26 cellular contexts compared by ENCODE assay signal in the genomic region with DNA sequence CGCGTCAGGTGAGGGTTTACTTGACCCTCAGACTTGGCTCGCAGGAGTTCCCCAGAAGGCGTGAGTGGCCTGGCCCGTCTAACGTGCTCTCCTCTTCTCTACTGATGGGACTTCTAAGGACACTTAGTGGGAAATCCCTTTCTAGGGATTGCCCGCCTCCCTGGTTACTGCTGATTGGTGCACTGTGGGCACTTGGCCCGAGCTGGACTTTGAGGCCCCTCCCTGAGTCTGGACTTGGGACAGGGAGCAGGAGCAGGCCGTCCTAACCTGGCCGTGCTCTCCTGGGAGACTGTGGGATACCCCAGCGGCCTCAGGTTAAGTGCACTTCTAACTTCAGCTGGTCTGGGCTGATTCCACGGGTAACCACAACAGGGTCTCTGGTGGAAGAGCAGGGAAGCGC.
"Had no signal": no experiment of that assay in that cellular context is flagged by ENCODE, and none has a peak within 500 bp of the region (broad histone marks: within the 10 kb centered on the region; RNA-seq: fewer than 3 reads in every experiment).

No MANE protein-coding gene starts in this region.

- H3K4me1 Mint-ChIP-seq: immature natural killer cell; naive thymus-derived CD4-positive, alpha-beta T cell; nephron; stimulated activated effector memory CD8-positive, alpha-beta T cell treated with anti-CD3 and anti-CD28 coated beads, Interleukin-12 subunit alpha, Interleukin-12 subunit beta, amount 100 ng/mL, for 72 hours had no signal

- DNase-seq: cortex of kidney; effector memory CD8-positive, alpha-beta T cell; hypothalamus; immature natural killer cell; islet precursor cell; kidney glomerular epithelial cell; left colon; mammary epithelial cell; mesendoderm; midbrain; naive thymus-derived CD4-positive, alpha-beta T cell; stimulated activated CD4-positive, alpha-beta T cell treated with anti-CD3 and anti-CD28 coated beads, Interleukin-12 subunit alpha, Interleukin-12 subunit beta, amount 100 ng/mL, for 4 hours; stimulated activated CD4-positive, alpha-beta T cell treated with anti-CD3 and anti-CD28 coated beads, Interleukin-1b, Interleukin-23, amount 100 ng/mL, for 48 hours; stimulated activated CD4-positive, alpha-beta T cell treated with anti-CD3 and anti-CD28 coated beads, Interleukin-4, amount 100 ng/mL, for 24 hours; stimulated activated naive CD4-positive, alpha-beta T cell treated with Interleukin-2 at 50 U/mL for 16 hours; stomach; thyroid gland had no signal

- H3K27me3 ChIP-seq: neutrophil, right atrium auricular region, stomach, thyroid gland had no signal

- H3K4me2 ChIP-seq: smooth muscle cell had no signal

- H3K9me3 ChIP-seq: neutrophil, prostate gland, right atrium auricular region, stomach, thyroid gland had no signal

- H3K36me3 Mint-ChIP-seq: stimulated activated effector memory CD8-positive, alpha-beta T cell treated with anti-CD3 and anti-CD28 coated beads, Interleukin-12 subunit alpha, Interleukin-12 subunit beta, amount 100 ng/mL, for 72 hours; type B pancreatic cell had no signal

- H3K4me1 ChIP-seq: parathyroid adenoma, prostate gland, right atrium auricular region, stomach had no signal

- H3K9ac ChIP-seq: parathyroid adenoma had no signal

- H3K4me3 Mint-ChIP-seq: effector memory CD8-positive, alpha-beta T cell; immature natural killer cell; naive thymus-derived CD4-positive, alpha-beta T cell; nephron; stimulated activated effector memory CD8-positive, alpha-beta T cell treated with anti-CD3 and anti-CD28 coated beads, Interleukin-12 subunit alpha, Interleukin-12 subunit beta, amount 100 ng/mL, for 72 hours; type B pancreatic cell had no signal

- ATAC-seq: effector memory CD8-positive, alpha-beta T cell; left colon; naive thymus-derived CD4-positive, alpha-beta T cell; sciatic nerve; stimulated activated effector memory CD8-positive, alpha-beta T cell treated with anti-CD3 and anti-CD28 coated beads, Interleukin-12 subunit alpha, Interleukin-12 subunit beta, amount 100 ng/mL, for 72 hours had no signal

- H2AFZ ChIP-seq: parathyroid adenoma had no signal

- H3K36me3 ChIP-seq: neutrophil, prostate gland had no signal

- H3K9me3 Mint-ChIP-seq: effector memory CD8-positive, alpha-beta T cell; immature natural killer cell; naive thymus-derived CD4-positive, alpha-beta T cell; stimulated activated effector memory CD8-positive, alpha-beta T cell treated with anti-CD3 and anti-CD28 coated beads, Interleukin-12 subunit alpha, Interleukin-12 subunit beta, amount 100 ng/mL, for 72 hours; type B pancreatic cell had no signal

- H3K4me3 ChIP-seq: prostate gland, right atrium auricular region, smooth muscle cell, stomach, thyroid gland had no signal

- H3K27ac Mint-ChIP-seq: immature natural killer cell; naive thymus-derived CD4-positive, alpha-beta T cell; nephron; stimulated activated effector memory CD8-positive, alpha-beta T cell treated with anti-CD3 and anti-CD28 coated beads, Interleukin-12 subunit alpha, Interleukin-12 subunit beta, amount 100 ng/mL, for 72 hours; type B pancreatic cell had no signal

- H3K27ac ChIP-seq: neutrophil, parathyroid adenoma, prostate gland, right atrium auricular region, stomach, thyroid gland had no signal

- H3K27me3 Mint-ChIP-seq: effector memory CD8-positive, alpha-beta T cell; naive thymus-derived CD4-positive, alpha-beta T cell; type B pancreatic cell had no signal
